ENCODE assay signal across 12 cellular contexts in the genomic region with DNA sequence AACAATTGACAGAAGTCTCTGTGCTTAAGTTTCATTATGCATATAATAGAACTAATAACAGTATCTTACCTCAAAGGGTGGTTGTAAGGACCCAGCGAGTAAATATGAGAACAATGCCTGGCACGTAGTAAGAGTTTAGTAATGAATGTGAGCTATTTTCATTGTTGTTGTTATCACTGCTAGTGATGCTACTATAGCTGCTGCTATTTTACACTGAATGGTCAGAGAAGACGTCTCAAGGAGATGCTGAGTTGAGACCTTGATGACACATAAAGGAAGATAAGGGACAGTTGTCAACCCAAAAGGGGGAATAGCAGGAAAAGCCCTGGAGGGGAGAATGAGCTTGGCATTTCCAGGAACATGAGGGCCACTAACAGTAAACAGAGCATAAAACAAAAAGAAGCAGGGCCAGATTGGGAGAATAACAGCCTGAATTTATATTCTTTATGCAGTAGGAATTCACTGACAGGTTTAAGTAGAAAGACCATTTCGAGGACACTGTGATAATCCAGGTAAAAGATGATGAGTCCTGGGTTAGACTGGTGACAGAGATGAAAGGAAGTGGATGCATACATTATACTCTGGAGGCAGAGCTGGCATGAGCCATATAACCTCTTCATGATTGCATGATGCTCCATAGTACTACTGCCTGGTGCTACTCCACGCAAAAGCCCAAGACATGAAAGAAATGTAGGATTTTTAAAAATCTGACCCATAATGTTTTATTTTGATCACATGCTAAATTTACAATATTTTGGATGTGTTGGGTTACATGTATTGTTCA. TPM values are rescaled to one million over a fixed set of nuclear protein-coding genes. Genes with fewer than 3 reads are reported as not detected.
A peak's percentile ranks its signal among the peaks of the same experiment; 100 is the strongest.
DNase-seq lines count a peak whose midpoint lies in the region; ATAC-seq and TF ChIP-seq lines count a peak whose summit lies in the region.
"Had no signal": no experiment of that assay in that cellular context is flagged by ENCODE, and none has a peak within 500 bp of the region (broad histone marks: within the 10 kb centered on the region; RNA-seq: fewer than 3 reads in every experiment).

No MANE protein-coding gene starts in this region.

- peaks cover 81 to 86% of the 10 kb centered on the region in 2 donors for H3K4me1 ChIP-seq in gastrocnemius medialis

- in situ Hi-C loops in gastrocnemius medialis (cut with MboI; ENCODE audit: low sequenced_read_pairs in 4 of 4), result no loop called here

- no peak overlapping the region for H3K4me3 ChIP-seq in gastrocnemius medialis
- H3K4me3 ChIP-seq: psoas muscle had no signal

- peaks cover 10% of the 10 kb centered on the region for H3K36me3 Mint-ChIP-seq in activated CD4-positive, alpha-beta T cell treated with anti-CD3 and anti-CD28 coated beads, Interleukin-2, amount 10 ng/mL, durations not matched to agents 24 days and 14 days (ENCODE audit: low read depth)

- H3K9me3 Mint-ChIP-seq in activated CD4-positive, alpha-beta T cell treated with anti-CD3 and anti-CD28 coated beads, Interleukin-2, amount 10 ng/mL, durations not matched to agents 24 days and 14 days, result no peaks in the 10 kb centered on the region

- H3K27me3 Mint-ChIP-seq in activated CD4-positive, alpha-beta T cell treated with anti-CD3 and anti-CD28 coated beads, Interleukin-2, amount 10 ng/mL, durations not matched to agents 24 days and 14 days, result no peaks in the 10 kb centered on the region

- peak overlapping the region in 3 of 4 donors; percentile 35 to 80 (median 42) for H3K27ac ChIP-seq in gastrocnemius medialis
- H3K27ac ChIP-seq: psoas muscle had no signal

- H3K4me1 Mint-ChIP-seq in activated CD4-positive, alpha-beta T cell treated with anti-CD3 and anti-CD28 coated beads, Interleukin-2, amount 10 ng/mL, durations not matched to agents 24 days and 14 days, result peaks cover 23% of the 10 kb centered on the region

- intact Hi-C loops in activated CD4-positive, alpha-beta T cell treated with anti-CD3 and anti-CD28 coated beads, Interleukin-2, amount 10 ng/mL, durations not matched to agents 24 days and 14 days (cut with micrococcal nuclease), result no loop called here
- intact Hi-C loops in gastrocnemius medialis (cut with DNase I; ENCODE audit: low total_unique reads) (loop anchor here (2.0 kb wide), 1 partner anchor 23 kb away; the partner anchor contains the start of gene ATP8A1), cardiac septum (cut with DNase I) (no loop called here)

- DNase-seq in activated CD4-positive, alpha-beta T cell treated with anti-CD3 and anti-CD28 coated beads, Interleukin-2, amount 10 ng/mL, durations not matched to agents 24 days and 14 days, result no peak
- DNase-seq in activated CD4-positive, alpha-beta T cell treated with anti-CD3 and anti-CD28 coated beads for 4 hours, result no peak
- DNase-seq in gastrocnemius medialis (no peak), NCI-H345 treated with DMSO at 0.1 percent for 48 hours (lab: John Stamatoyannopoulos, UW; ENCODE audit: unreplicated experiment) (no peak), cardiac septum (ENCODE audit: low spot score) (no peak)
- DNase-seq in central memory CD4-positive, alpha-beta T cell, result no peak
- DNase-seq: activated gamma-delta T cell, GF-D8, NCI-H226, psoas muscle had no signal

- ATAC-seq in GM21529 (IDR thresholded peaks at IDR 0.05; ENCODE audit: unreplicated experiment) (peak; percentile 68), HG03342 (IDR thresholded peaks at IDR 0.05; ENCODE audit: unreplicated experiment) (peak; percentile 68), gastrocnemius medialis (no peak)
- ATAC-seq: psoas muscle had no signal

- no peak for TF ChIP-seq CTCF in gastrocnemius medialis (IDR thresholded peaks at IDR 0.05 in 4 of 5, conservative IDR thresholded peaks at IDR 0.05 in 1 of 5)

- no peak for TF ChIP-seq POLR2A in gastrocnemius medialis (IDR thresholded peaks at IDR 0.05)

- no peaks in the 10 kb centered on the region for H3K27me3 ChIP-seq in gastrocnemius medialis

- peak overlapping the region; percentile 27 for H3K27ac Mint-ChIP-seq in activated CD4-positive, alpha-beta T cell treated with anti-CD3 and anti-CD28 coated beads, Interleukin-2, amount 10 ng/mL, durations not matched to agents 24 days and 14 days

- no peaks in the 10 kb centered on the region for H3K9me3 ChIP-seq in gastrocnemius medialis
- H3K9me3 ChIP-seq: psoas muscle had no signal

- no peaks in the 10 kb centered on the region for H3K36me3 ChIP-seq in gastrocnemius medialis

- H3K4me3 Mint-ChIP-seq in activated CD4-positive, alpha-beta T cell treated with anti-CD3 and anti-CD28 coated beads, Interleukin-2, amount 10 ng/mL, durations not matched to agents 24 days and 14 days, result no peak overlapping the region

RNA-seq across cellular contexts. Expression of gene ATP8A1, which starts 23.1 kb away (rescaled TPM):
- 21.8 and 24.3 TPM in 2 replicates for total RNA-seq in activated CD4-positive, alpha-beta T cell treated with anti-CD3 and anti-CD28 coated beads, Interleukin-2, amount 10 ng/mL, durations not matched to agents 24 days and 14 days
- total RNA-seq in gastrocnemius medialis (10 to 100 TPM; 23.8 to 74.2 (median 31.1) TPM), cardiac septum (22.1 TPM)

Comparison
In these comparisons a context has a peak if more than half of its experiments do, and no peak if none do; other contexts are left out.
1. ATAC-seq: peak in GM21529 (single experiment) and HG03342 (single experiment); none in gastrocnemius medialis (0 of 2).